ENCODE assay signal across 1 cellular context in the genomic region with DNA sequence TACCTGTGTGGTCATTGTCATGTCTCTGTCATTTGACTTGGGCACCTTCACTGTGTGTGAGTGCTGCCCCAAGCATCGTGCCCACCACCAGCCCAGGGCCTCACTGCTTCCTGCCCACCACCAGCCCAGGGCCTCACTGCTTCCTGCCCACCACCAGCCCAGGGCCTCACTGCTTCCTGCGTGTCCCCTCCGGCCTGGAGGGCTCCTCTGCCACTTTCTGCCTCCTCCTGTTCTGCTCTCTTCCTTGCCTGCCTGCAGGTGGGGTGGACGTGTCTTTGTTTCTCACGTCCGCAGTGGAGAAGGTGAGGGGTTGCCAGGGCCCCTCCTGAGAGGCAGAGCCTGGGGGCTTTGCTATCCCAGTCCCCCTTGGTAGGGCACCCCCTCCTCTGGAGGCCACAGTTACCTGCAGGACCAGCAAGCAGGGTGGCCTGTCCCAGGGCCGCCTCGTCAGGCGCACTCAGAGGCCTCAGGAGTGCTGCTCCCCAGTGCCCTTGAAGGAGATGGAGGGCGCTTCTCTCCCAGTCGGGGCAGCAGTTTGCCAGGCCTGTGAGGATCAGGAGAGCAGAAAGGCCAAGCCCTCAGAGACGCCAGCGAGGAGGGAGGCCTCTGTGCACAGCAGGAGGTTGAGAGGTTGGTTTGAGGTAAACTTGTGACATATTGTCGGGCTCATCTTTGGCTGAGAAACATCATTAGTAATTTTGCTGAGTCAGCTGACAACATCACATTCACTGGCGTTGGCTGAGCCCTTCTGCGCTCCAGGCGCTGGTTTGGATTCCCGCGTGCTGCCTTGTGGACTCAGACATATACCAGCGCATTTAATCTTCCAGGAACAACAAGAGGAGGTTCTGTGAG.
TF ChIP-seq lines count a peak whose summit lies in the region.

No MANE protein-coding gene starts in this region.

TF ChIP-seq in K562, 482 proteins besides CTCF, POLR2A, EP300 and RAD21 (continued from another document):
- TF ChIP-seq NFE2L1 (tag; IDR thresholded peaks at IDR 0.05; ENCODE audit: borderline replicate concordance, low read depth) (no peak; the same call in 1 of the 2 replicates), PRMT5 (CRISPR knock-in tag; IDR thresholded peaks at IDR 0.05) (no peak), MAFG (tag; conservative IDR thresholded peaks at IDR 0.05) (peak; percentile 98), ZNF133 (CRISPR knock-in tag; IDR thresholded peaks at IDR 0.05) (no peak), SMAD3 (CRISPR knock-in tag; conservative IDR thresholded peaks at IDR 0.05) (no peak), PPARD (CRISPR knock-in tag; IDR thresholded peaks at IDR 0.05) (no peak), BACH1 (tag; IDR thresholded peaks at IDR 0.05) (peak; percentile 32; the same call in 1 of the 2 replicates)
- TF ChIP-seq, protein P1, sequence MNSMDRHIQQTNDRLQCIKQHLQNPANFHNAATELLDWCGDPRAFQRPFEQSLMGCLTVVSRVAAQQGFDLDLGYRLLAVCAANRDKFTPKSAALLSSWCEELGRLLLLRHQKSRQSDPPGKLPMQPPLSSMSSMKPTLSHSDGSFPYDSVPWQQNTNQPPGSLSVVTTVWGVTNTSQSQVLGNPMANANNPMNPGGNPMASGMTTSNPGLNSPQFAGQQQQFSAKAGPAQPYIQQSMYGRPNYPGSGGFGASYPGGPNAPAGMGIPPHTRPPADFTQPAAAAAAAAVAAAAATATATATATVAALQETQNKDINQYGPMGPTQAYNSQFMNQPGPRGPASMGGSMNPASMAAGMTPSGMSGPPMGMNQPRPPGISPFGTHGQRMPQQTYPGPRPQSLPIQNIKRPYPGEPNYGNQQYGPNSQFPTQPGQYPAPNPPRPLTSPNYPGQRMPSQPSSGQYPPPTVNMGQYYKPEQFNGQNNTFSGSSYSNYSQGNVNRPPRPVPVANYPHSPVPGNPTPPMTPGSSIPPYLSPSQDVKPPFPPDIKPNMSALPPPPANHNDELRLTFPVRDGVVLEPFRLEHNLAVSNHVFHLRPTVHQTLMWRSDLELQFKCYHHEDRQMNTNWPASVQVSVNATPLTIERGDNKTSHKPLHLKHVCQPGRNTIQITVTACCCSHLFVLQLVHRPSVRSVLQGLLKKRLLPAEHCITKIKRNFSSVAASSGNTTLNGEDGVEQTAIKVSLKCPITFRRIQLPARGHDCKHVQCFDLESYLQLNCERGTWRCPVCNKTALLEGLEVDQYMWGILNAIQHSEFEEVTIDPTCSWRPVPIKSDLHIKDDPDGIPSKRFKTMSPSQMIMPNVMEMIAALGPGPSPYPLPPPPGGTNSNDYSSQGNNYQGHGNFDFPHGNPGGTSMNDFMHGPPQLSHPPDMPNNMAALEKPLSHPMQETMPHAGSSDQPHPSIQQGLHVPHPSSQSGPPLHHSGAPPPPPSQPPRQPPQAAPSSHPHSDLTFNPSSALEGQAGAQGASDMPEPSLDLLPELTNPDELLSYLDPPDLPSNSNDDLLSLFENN (IDR thresholded peaks at IDR 0.05; ENCODE audit: low read depth in 2 of 2, low read length in 2 of 2) = no peak
- TF ChIP-seq, protein P2, sequence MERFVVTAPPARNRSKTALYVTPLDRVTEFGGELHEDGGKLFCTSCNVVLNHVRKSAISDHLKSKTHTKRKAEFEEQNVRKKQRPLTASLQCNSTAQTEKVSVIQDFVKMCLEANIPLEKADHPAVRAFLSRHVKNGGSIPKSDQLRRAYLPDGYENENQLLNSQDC (CRISPR knock-in tag; IDR thresholded peaks at IDR 0.05) = no peak
